Comparison of ENCODE assay signal across 1 cellular context in the genomic region with DNA sequence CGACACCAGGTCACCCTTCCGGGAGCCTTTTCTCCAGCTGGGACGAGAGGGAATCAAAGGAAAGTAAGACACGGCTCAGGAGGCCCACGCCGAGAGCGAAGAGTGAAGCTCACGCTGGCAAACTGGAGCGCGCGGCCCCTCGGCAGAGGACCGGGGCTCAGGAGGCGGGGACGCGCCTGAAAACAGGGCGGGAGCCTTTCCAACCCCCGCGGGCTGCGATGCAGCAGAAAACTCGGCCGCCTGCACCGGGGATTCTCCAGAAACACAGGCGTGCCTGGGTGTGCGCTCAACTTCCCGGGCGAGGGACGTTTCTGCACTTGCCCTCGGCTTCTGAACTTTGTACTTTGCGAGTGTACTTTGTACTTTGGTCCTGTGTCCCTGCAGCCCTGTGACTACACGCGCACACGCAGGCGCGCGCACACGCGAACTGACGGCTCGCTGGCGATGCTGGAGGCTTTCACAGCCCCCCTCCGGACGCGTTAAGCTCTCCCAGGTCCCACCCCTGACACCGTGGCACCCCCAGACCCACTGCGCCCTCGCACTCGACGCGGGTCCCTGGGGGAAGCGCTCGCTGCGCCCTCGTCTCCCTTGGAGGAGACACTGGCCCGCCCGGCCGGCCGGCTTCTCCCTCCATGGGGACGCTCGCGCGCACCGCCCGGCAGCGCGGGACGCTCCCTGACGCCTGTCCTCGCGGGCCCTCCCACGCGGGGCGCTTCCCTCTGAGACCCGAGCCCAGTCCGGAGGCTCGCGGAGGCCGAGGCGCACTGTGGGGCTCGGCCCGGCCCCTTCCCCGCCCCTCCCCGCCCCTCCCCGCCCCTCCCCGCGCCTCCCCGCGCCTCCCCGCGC.
A peak's percentile ranks its signal among the peaks of the same experiment; 100 is the strongest.
TF ChIP-seq lines count a peak whose summit lies in the region.

No MANE protein-coding gene starts in this region.

TF ChIP-seq in HepG2, 621 proteins besides CTCF, POLR2A, EP300 and RAD21 (continued from another document and continues in another):
- TF ChIP-seq, protein P1, sequence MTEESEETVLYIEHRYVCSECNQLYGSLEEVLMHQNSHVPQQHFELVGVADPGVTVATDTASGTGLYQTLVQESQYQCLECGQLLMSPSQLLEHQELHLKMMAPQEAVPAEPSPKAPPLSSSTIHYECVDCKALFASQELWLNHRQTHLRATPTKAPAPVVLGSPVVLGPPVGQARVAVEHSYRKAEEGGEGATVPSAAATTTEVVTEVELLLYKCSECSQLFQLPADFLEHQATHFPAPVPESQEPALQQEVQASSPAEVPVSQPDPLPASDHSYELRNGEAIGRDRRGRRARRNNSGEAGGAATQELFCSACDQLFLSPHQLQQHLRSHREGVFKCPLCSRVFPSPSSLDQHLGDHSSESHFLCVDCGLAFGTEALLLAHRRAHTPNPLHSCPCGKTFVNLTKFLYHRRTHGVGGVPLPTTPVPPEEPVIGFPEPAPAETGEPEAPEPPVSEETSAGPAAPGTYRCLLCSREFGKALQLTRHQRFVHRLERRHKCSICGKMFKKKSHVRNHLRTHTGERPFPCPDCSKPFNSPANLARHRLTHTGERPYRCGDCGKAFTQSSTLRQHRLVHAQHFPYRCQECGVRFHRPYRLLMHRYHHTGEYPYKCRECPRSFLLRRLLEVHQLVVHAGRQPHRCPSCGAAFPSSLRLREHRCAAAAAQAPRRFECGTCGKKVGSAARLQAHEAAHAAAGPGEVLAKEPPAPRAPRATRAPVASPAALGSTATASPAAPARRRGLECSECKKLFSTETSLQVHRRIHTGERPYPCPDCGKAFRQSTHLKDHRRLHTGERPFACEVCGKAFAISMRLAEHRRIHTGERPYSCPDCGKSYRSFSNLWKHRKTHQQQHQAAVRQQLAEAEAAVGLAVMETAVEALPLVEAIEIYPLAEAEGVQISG (CRISPR knock-in tag; IDR thresholded peaks at IDR 0.05) = peak; percentile 82
- TF ChIP-seq YEATS2 (CRISPR knock-in tag; IDR thresholded peaks at IDR 0.05; ENCODE audit: borderline replicate concordance) (0 out of 2 replicates have a peak, but pooled peaks have one; percentile 22), HDAC1 (CRISPR knock-in tag; IDR thresholded peaks at IDR 0.05) (peak; percentile 90), RBM22 (optimal IDR thresholded peaks at IDR 0.05; ENCODE audit: low read length) (no peak), MTA1 (CRISPR knock-in tag; IDR thresholded peaks at IDR 0.05; ENCODE audit: borderline replicate concordance) (peak; percentile 68; the same call in 1 of the 2 replicates), U2AF2 (IDR thresholded peaks at IDR 0.05; ENCODE audit: low read depth, low read length) (no peak), TGIF2 (CRISPR knock-in tag; IDR thresholded peaks at IDR 0.05) (no peak), MYC (CRISPR knock-in tag; IDR thresholded peaks at IDR 0.05; ENCODE audit: borderline replicate concordance) (peak; percentile 83), SRSF1 (optimal IDR thresholded peaks at IDR 0.05; ENCODE audit: low read depth, low read length) (peak; percentile 29), RCOR2 (CRISPR knock-in tag; IDR thresholded peaks at IDR 0.05) (peak; percentile 74), ZNF746 (CRISPR knock-in tag; IDR thresholded peaks at IDR 0.05) (peak; percentile 62; the same call in 1 of the 2 replicates), AGO2 (optimal IDR thresholded peaks at IDR 0.05; ENCODE audit: low read depth, low read length) (peak; percentile 75), HMG20A (CRISPR knock-in tag; IDR thresholded peaks at IDR 0.05; ENCODE audit: borderline replicate concordance) (no peak), NFATC3 (CRISPR knock-in tag; IDR thresholded peaks at IDR 0.05) (0 out of 2 replicates have a peak, but pooled peaks have one; percentile 81), ZNF17 (CRISPR knock-in tag; IDR thresholded peaks at IDR 0.05) (peak; percentile 78), SAP130 (CRISPR knock-in tag; IDR thresholded peaks at IDR 0.05; ENCODE audit: low read depth) (peak; percentile 70), ZBTB38 (CRISPR knock-in tag; IDR thresholded peaks at IDR 0.05) (peak; percentile 46; the same call in 1 of the 2 replicates), ELF4 (CRISPR knock-in tag; IDR thresholded peaks at IDR 0.05; ENCODE audit: borderline replicate concordance) (no peak), BHLHE40 (IDR thresholded peaks at IDR 0.05; ENCODE audit: low read length) (peak; percentile 19; the same call in 1 of the 2 replicates), POLR2AphosphoS2 (IDR thresholded peaks at IDR 0.05; ENCODE audit: low read depth, low read length) (no peak; the same call in 1 of the 2 replicates), FOXJ3 (CRISPR knock-in tag; IDR thresholded peaks at IDR 0.05; ENCODE audit: borderline replicate concordance) (0 out of 2 replicates have a peak, but pooled peaks have one; percentile 27), HNRNPLL (IDR thresholded peaks at IDR 0.05; ENCODE audit: low read depth, low read length, poor library complexity, severe bottlenecking) (peak; percentile 35), HMG20B (CRISPR knock-in tag; conservative IDR thresholded peaks at IDR 0.05) (no peak), SIX4 (CRISPR knock-in tag; IDR thresholded peaks at IDR 0.05) (no peak), NR2F1 (CRISPR knock-in tag; IDR thresholded peaks at IDR 0.05) (peak in 1 of 2 experiments; percentile 52; a peak in 2 of 4 replicates), FOXM1 (CRISPR knock-in tag; IDR thresholded peaks at IDR 0.05) (no peak), RBFOX2 (IDR thresholded peaks at IDR 0.05; ENCODE audit: low read depth, low read length) (peak; percentile 90), TBX2 (CRISPR knock-in tag; IDR thresholded peaks at IDR 0.05; ENCODE audit: borderline replicate concordance) (peak; percentile 34; the same call in 1 of the 2 replicates), ZFP82 (CRISPR knock-in tag; IDR thresholded peaks at IDR 0.05; ENCODE audit: borderline replicate concordance) (0 out of 2 replicates have a peak, but pooled peaks have one; percentile 48)
- TF ChIP-seq, protein P2, sequence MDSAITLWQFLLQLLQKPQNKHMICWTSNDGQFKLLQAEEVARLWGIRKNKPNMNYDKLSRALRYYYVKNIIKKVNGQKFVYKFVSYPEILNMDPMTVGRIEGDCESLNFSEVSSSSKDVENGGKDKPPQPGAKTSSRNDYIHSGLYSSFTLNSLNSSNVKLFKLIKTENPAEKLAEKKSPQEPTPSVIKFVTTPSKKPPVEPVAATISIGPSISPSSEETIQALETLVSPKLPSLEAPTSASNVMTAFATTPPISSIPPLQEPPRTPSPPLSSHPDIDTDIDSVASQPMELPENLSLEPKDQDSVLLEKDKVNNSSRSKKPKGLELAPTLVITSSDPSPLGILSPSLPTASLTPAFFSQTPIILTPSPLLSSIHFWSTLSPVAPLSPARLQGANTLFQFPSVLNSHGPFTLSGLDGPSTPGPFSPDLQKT (CRISPR knock-in tag; IDR thresholded peaks at IDR 0.05; ENCODE audit: borderline replicate concordance) = no peak
- TF ChIP-seq, protein P3, sequence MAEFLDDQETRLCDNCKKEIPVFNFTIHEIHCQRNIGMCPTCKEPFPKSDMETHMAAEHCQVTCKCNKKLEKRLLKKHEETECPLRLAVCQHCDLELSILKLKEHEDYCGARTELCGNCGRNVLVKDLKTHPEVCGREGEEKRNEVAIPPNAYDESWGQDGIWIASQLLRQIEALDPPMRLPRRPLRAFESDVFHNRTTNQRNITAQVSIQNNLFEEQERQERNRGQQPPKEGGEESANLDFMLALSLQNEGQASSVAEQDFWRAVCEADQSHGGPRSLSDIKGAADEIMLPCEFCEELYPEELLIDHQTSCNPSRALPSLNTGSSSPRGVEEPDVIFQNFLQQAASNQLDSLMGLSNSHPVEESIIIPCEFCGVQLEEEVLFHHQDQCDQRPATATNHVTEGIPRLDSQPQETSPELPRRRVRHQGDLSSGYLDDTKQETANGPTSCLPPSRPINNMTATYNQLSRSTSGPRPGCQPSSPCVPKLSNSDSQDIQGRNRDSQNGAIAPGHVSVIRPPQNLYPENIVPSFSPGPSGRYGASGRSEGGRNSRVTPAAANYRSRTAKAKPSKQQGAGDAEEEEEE (CRISPR knock-in tag; IDR thresholded peaks at IDR 0.05; ENCODE audit: borderline replicate concordance) = peak; percentile 55; the same call in 1 of the 2 replicates
- TF ChIP-seq, protein P4, sequence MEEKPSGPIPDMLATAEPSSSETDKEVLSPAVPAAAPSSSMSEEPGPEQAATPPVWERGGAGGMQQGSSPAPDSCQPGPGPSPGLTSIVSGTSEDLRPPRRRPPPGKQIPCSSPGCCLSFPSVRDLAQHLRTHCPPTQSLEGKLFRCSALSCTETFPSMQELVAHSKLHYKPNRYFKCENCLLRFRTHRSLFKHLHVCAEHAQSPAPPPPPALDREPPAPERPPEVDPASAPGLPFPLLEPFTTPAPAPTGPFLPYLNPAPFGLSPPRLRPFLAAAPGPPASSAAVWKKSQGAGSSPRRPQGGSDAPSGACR (CRISPR knock-in tag; IDR thresholded peaks at IDR 0.05) = peak; percentile 60; the same call in 1 of the 2 replicates
- TF ChIP-seq, protein P5, sequence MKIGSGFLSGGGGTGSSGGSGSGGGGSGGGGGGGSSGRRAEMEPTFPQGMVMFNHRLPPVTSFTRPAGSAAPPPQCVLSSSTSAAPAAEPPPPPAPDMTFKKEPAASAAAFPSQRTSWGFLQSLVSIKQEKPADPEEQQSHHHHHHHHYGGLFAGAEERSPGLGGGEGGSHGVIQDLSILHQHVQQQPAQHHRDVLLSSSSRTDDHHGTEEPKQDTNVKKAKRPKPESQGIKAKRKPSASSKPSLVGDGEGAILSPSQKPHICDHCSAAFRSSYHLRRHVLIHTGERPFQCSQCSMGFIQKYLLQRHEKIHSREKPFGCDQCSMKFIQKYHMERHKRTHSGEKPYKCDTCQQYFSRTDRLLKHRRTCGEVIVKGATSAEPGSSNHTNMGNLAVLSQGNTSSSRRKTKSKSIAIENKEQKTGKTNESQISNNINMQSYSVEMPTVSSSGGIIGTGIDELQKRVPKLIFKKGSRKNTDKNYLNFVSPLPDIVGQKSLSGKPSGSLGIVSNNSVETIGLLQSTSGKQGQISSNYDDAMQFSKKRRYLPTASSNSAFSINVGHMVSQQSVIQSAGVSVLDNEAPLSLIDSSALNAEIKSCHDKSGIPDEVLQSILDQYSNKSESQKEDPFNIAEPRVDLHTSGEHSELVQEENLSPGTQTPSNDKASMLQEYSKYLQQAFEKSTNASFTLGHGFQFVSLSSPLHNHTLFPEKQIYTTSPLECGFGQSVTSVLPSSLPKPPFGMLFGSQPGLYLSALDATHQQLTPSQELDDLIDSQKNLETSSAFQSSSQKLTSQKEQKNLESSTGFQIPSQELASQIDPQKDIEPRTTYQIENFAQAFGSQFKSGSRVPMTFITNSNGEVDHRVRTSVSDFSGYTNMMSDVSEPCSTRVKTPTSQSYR (CRISPR knock-in tag; IDR thresholded peaks at IDR 0.05; ENCODE audit: borderline replicate concordance) = peak; percentile 31; the same call in 1 of the 2 replicates
- TF ChIP-seq, protein P6, sequence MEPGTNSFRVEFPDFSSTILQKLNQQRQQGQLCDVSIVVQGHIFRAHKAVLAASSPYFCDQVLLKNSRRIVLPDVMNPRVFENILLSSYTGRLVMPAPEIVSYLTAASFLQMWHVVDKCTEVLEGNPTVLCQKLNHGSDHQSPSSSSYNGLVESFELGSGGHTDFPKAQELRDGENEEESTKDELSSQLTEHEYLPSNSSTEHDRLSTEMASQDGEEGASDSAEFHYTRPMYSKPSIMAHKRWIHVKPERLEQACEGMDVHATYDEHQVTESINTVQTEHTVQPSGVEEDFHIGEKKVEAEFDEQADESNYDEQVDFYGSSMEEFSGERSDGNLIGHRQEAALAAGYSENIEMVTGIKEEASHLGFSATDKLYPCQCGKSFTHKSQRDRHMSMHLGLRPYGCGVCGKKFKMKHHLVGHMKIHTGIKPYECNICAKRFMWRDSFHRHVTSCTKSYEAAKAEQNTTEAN (CRISPR knock-in tag; conservative IDR thresholded peaks at IDR 0.05) = 0 out of 2 replicates have a peak, but pooled peaks have one; percentile 74
- TF ChIP-seq, protein P7, sequence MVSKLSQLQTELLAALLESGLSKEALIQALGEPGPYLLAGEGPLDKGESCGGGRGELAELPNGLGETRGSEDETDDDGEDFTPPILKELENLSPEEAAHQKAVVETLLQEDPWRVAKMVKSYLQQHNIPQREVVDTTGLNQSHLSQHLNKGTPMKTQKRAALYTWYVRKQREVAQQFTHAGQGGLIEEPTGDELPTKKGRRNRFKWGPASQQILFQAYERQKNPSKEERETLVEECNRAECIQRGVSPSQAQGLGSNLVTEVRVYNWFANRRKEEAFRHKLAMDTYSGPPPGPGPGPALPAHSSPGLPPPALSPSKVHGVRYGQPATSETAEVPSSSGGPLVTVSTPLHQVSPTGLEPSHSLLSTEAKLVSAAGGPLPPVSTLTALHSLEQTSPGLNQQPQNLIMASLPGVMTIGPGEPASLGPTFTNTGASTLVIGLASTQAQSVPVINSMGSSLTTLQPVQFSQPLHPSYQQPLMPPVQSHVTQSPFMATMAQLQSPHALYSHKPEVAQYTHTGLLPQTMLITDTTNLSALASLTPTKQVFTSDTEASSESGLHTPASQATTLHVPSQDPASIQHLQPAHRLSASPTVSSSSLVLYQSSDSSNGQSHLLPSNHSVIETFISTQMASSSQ (IDR thresholded peaks at IDR 0.05; ENCODE audit: low read depth) = no peak
- TF ChIP-seq, protein P7 (CRISPR knock-in tag; IDR thresholded peaks at IDR 0.05; ENCODE audit: borderline replicate concordance) = 0 out of 2 replicates have a peak, but pooled peaks have one; percentile 24
- TF ChIP-seq, protein P8, sequence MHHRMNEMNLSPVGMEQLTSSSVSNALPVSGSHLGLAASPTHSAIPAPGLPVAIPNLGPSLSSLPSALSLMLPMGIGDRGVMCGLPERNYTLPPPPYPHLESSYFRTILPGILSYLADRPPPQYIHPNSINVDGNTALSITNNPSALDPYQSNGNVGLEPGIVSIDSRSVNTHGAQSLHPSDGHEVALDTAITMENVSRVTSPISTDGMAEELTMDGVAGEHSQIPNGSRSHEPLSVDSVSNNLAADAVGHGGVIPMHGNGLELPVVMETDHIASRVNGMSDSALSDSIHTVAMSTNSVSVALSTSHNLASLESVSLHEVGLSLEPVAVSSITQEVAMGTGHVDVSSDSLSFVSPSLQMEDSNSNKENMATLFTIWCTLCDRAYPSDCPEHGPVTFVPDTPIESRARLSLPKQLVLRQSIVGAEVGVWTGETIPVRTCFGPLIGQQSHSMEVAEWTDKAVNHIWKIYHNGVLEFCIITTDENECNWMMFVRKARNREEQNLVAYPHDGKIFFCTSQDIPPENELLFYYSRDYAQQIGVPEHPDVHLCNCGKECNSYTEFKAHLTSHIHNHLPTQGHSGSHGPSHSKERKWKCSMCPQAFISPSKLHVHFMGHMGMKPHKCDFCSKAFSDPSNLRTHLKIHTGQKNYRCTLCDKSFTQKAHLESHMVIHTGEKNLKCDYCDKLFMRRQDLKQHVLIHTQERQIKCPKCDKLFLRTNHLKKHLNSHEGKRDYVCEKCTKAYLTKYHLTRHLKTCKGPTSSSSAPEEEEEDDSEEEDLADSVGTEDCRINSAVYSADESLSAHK (CRISPR knock-in tag; IDR thresholded peaks at IDR 0.05; ENCODE audit: borderline replicate concordance) = no peak
